Comparison of ENCODE assay signal across 1 cellular context in the genomic region with DNA sequence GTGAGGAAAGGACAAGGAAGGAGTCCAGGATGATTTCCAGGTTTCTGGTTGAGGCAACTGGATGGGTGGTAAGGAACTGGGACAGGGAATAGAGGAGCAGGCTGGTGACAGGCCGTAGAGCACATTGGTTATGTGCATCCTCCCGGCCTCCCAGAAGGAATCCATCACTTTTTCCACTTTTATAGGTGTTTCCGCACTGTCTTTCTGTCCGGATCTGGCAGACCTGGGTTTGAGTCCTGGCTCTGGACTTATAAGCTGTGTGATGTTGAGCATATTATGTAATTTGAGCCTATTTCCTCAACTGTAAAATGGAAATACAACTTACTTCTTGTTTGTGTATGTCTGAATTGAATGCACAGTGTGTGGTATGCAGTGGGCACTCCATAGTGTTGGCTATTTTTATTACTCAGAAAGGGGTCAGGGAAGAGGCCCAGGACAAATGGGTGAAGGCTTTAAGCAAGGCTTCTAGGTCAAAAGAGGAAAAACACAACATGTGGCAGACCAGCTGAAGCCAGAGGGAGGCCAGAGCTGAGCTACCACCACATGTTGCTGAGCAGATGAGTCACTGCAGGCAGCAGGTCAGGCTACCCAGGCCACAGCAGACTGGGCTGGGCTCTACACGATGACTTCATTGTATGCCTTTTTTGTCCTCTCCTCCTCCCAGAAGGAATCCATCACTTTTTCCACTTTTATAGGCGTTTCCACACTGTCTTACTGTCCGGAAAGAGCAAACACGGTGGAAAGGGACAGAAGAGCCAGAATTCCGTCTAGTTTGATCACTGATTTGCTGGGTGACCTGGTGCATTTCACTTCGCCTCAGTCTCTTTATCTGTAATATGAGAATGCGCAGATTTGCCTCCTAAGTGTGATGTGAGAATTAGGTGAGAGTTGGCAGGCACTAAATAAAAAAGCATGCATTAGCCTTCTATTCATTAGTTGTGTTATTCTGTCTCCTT.
TF ChIP-seq lines count a peak whose summit lies in the region.

No MANE protein-coding gene starts in this region.

TF ChIP-seq in HepG2, 621 proteins besides CTCF, POLR2A, EP300 and RAD21 (continued from another document and continues in another):
- TF ChIP-seq, protein P1, sequence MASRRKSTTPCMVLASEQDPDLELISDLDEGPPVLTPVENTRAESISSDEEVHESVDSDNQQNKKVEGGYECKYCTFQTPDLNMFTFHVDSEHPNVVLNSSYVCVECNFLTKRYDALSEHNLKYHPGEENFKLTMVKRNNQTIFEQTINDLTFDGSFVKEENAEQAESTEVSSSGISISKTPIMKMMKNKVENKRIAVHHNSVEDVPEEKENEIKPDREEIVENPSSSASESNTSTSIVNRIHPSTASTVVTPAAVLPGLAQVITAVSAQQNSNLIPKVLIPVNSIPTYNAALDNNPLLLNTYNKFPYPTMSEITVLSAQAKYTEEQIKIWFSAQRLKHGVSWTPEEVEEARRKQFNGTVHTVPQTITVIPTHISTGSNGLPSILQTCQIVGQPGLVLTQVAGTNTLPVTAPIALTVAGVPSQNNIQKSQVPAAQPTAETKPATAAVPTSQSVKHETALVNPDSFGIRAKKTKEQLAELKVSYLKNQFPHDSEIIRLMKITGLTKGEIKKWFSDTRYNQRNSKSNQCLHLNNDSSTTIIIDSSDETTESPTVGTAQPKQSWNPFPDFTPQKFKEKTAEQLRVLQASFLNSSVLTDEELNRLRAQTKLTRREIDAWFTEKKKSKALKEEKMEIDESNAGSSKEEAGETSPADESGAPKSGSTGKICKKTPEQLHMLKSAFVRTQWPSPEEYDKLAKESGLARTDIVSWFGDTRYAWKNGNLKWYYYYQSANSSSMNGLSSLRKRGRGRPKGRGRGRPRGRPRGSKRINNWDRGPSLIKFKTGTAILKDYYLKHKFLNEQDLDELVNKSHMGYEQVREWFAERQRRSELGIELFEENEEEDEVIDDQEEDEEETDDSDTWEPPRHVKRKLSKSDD (CRISPR knock-in tag; IDR thresholded peaks at IDR 0.05; ENCODE audit: low read depth), result no peak
- TF ChIP-seq ADNP (CRISPR knock-in tag; IDR thresholded peaks at IDR 0.05) (no peak), PLRG1 (conservative IDR thresholded peaks at IDR 0.05) (no peak), FOXP1 (IDR thresholded peaks at IDR 0.05) (no peak), FOXP1 (CRISPR knock-in tag; IDR thresholded peaks at IDR 0.05) (no peak), HHEX (CRISPR knock-in tag; IDR thresholded peaks at IDR 0.05) (no peak), HMG20B (CRISPR knock-in tag; conservative IDR thresholded peaks at IDR 0.05) (no peak), MXD4 (CRISPR knock-in tag; IDR thresholded peaks at IDR 0.05) (peak; percentile 56; the same call in 1 of the 2 replicates), ZNF326 (CRISPR knock-in tag; IDR thresholded peaks at IDR 0.05; ENCODE audit: borderline replicate concordance) (no peak), DMAP1 (CRISPR knock-in tag; IDR thresholded peaks at IDR 0.05) (peak; percentile 16; the same call in 1 of the 2 replicates), DR1 (CRISPR knock-in tag; IDR thresholded peaks at IDR 0.05) (no peak), MTF2 (CRISPR knock-in tag; IDR thresholded peaks at IDR 0.05; ENCODE audit: borderline replicate concordance) (no peak), ZNF768 (CRISPR knock-in tag; IDR thresholded peaks at IDR 0.05) (no peak), YEATS2 (CRISPR knock-in tag; IDR thresholded peaks at IDR 0.05; ENCODE audit: borderline replicate concordance) (peak; percentile 32; the same call in 1 of the 2 replicates), ZNF780A (CRISPR knock-in tag; IDR thresholded peaks at IDR 0.05) (no peak), RBAK (CRISPR knock-in tag; IDR thresholded peaks at IDR 0.05) (no peak), BORCS8-MEF2B (CRISPR knock-in tag; IDR thresholded peaks at IDR 0.05) (no peak), CHD2 (IDR thresholded peaks at IDR 0.05; ENCODE audit: low read depth, low read length) (no peak), CREB1 (IDR thresholded peaks at IDR 0.05) (no peak), CREB1 (CRISPR knock-in tag; IDR thresholded peaks at IDR 0.05) (peak; percentile 61; the same call in 1 of the 2 replicates), YEATS4 (CRISPR knock-in tag; IDR thresholded peaks at IDR 0.05; ENCODE audit: borderline replicate concordance) (peak; percentile 45; the same call in 1 of the 2 replicates), SP140L (CRISPR knock-in tag; IDR thresholded peaks at IDR 0.05; ENCODE audit: borderline replicate concordance) (no peak), ZNF230 (CRISPR knock-in tag; IDR thresholded peaks at IDR 0.05) (no peak), ZBTB42 (CRISPR knock-in tag; IDR thresholded peaks at IDR 0.05) (no peak), CENPT (CRISPR knock-in tag; IDR thresholded peaks at IDR 0.05; ENCODE audit: low read depth) (no peak), ZNF205 (CRISPR knock-in tag; IDR thresholded peaks at IDR 0.05) (no peak), FOXK1 (CRISPR knock-in tag; IDR thresholded peaks at IDR 0.05; ENCODE audit: borderline replicate concordance, low read depth) (no peak), GATAD2A (CRISPR knock-in tag; IDR thresholded peaks at IDR 0.05) (no peak), ARNT2 (CRISPR knock-in tag; IDR thresholded peaks at IDR 0.05; ENCODE audit: low read depth) (no peak), MAZ (IDR thresholded peaks at IDR 0.05; ENCODE audit: borderline replicate concordance, low read depth, low read length) (no peak), MAZ (CRISPR knock-in tag; IDR thresholded peaks at IDR 0.05; ENCODE audit: low read depth) (no peak), ARHGAP35 (CRISPR knock-in tag; IDR thresholded peaks at IDR 0.05; ENCODE audit: borderline replicate concordance) (no peak), NR3C1 (CRISPR knock-in tag; IDR thresholded peaks at IDR 0.05) (no peak), SAFB2 (CRISPR knock-in tag; IDR thresholded peaks at IDR 0.05; ENCODE audit: borderline replicate concordance, low read depth) (peak; percentile 0; the same call in 1 of the 2 replicates)
- TF ChIP-seq, protein P2, sequence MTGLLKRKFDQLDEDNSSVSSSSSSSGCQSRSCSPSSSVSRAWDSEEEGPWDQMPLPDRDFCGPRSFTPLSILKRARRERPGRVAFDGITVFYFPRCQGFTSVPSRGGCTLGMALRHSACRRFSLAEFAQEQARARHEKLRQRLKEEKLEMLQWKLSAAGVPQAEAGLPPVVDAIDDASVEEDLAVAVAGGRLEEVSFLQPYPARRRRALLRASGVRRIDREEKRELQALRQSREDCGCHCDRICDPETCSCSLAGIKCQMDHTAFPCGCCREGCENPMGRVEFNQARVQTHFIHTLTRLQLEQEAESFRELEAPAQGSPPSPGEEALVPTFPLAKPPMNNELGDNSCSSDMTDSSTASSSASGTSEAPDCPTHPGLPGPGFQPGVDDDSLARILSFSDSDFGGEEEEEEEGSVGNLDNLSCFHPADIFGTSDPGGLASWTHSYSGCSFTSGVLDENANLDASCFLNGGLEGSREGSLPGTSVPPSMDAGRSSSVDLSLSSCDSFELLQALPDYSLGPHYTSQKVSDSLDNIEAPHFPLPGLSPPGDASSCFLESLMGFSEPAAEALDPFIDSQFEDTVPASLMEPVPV (CRISPR knock-in tag; IDR thresholded peaks at IDR 0.05), result no peak
- TF ChIP-seq, protein P3, sequence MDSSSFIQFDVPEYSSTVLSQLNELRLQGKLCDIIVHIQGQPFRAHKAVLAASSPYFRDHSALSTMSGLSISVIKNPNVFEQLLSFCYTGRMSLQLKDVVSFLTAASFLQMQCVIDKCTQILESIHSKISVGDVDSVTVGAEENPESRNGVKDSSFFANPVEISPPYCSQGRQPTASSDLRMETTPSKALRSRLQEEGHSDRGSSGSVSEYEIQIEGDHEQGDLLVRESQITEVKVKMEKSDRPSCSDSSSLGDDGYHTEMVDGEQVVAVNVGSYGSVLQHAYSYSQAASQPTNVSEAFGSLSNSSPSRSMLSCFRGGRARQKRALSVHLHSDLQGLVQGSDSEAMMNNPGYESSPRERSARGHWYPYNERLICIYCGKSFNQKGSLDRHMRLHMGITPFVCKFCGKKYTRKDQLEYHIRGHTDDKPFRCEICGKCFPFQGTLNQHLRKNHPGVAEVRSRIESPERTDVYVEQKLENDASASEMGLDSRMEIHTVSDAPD (CRISPR knock-in tag; IDR thresholded peaks at IDR 0.05), result no peak
- TF ChIP-seq, protein P4, sequence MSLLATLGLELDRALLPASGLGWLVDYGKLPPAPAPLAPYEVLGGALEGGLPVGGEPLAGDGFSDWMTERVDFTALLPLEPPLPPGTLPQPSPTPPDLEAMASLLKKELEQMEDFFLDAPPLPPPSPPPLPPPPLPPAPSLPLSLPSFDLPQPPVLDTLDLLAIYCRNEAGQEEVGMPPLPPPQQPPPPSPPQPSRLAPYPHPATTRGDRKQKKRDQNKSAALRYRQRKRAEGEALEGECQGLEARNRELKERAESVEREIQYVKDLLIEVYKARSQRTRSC (CRISPR knock-in tag; IDR thresholded peaks at IDR 0.05; ENCODE audit: low read depth), result no peak
- TF ChIP-seq, protein P5, sequence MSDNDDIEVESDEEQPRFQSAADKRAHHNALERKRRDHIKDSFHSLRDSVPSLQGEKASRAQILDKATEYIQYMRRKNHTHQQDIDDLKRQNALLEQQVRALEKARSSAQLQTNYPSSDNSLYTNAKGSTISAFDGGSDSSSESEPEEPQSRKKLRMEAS (IDR thresholded peaks at IDR 0.05), result peak; percentile 86
- TF ChIP-seq, protein P6, sequence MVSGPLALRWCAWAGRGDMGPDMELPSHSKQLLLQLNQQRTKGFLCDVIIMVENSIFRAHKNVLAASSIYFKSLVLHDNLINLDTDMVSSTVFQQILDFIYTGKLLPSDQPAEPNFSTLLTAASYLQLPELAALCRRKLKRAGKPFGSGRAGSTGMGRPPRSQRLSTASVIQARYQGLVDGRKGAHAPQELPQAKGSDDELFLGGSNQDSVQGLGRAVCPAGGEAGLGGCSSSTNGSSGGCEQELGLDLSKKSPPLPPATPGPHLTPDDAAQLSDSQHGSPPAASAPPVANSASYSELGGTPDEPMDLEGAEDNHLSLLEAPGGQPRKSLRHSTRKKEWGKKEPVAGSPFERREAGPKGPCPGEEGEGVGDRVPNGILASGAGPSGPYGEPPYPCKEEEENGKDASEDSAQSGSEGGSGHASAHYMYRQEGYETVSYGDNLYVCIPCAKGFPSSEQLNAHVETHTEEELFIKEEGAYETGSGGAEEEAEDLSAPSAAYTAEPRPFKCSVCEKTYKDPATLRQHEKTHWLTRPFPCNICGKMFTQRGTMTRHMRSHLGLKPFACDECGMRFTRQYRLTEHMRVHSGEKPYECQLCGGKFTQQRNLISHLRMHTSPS (CRISPR knock-in tag; IDR thresholded peaks at IDR 0.05; ENCODE audit: low read depth), result no peak
- TF ChIP-seq, protein P7, sequence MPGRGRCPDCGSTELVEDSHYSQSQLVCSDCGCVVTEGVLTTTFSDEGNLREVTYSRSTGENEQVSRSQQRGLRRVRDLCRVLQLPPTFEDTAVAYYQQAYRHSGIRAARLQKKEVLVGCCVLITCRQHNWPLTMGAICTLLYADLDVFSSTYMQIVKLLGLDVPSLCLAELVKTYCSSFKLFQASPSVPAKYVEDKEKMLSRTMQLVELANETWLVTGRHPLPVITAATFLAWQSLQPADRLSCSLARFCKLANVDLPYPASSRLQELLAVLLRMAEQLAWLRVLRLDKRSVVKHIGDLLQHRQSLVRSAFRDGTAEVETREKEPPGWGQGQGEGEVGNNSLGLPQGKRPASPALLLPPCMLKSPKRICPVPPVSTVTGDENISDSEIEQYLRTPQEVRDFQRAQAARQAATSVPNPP (CRISPR knock-in tag; IDR thresholded peaks at IDR 0.05), result no peak
- TF ChIP-seq, protein P8, sequence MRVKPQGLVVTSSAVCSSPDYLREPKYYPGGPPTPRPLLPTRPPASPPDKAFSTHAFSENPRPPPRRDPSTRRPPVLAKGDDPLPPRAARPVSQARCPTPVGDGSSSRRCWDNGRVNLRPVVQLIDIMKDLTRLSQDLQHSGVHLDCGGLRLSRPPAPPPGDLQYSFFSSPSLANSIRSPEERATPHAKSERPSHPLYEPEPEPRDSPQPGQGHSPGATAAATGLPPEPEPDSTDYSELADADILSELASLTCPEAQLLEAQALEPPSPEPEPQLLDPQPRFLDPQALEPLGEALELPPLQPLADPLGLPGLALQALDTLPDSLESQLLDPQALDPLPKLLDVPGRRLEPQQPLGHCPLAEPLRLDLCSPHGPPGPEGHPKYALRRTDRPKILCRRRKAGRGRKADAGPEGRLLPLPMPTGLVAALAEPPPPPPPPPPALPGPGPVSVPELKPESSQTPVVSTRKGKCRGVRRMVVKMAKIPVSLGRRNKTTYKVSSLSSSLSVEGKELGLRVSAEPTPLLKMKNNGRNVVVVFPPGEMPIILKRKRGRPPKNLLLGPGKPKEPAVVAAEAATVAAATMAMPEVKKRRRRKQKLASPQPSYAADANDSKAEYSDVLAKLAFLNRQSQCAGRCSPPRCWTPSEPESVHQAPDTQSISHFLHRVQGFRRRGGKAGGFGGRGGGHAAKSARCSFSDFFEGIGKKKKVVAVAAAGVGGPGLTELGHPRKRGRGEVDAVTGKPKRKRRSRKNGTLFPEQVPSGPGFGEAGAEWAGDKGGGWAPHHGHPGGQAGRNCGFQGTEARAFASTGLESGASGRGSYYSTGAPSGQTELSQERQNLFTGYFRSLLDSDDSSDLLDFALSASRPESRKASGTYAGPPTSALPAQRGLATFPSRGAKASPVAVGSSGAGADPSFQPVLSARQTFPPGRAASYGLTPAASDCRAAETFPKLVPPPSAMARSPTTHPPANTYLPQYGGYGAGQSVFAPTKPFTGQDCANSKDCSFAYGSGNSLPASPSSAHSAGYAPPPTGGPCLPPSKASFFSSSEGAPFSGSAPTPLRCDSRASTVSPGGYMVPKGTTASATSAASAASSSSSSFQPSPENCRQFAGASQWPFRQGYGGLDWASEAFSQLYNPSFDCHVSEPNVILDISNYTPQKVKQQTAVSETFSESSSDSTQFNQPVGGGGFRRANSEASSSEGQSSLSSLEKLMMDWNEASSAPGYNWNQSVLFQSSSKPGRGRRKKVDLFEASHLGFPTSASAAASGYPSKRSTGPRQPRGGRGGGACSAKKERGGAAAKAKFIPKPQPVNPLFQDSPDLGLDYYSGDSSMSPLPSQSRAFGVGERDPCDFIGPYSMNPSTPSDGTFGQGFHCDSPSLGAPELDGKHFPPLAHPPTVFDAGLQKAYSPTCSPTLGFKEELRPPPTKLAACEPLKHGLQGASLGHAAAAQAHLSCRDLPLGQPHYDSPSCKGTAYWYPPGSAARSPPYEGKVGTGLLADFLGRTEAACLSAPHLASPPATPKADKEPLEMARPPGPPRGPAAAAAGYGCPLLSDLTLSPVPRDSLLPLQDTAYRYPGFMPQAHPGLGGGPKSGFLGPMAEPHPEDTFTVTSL (CRISPR knock-in tag; IDR thresholded peaks at IDR 0.05; ENCODE audit: borderline replicate concordance), result no peak
- TF ChIP-seq, protein P9, sequence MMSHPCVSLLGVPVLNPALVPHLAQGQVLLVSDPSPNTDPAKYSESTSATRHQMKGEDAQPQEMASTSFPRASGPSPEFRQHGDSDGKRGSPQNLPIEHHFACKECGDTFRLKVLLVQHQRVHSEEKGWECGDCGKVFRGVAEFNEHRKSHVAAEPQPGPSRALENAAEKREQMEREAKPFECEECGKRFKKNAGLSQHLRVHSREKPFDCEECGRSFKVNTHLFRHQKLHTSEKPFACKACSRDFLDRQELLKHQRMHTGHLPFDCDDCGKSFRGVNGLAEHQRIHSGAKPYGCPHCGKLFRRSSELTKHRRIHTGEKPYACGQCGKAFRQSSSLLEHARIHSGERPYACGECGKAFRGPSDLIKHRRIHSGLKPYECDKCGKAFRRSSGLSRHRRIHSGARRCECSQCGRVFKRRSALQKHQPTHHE (CRISPR knock-in tag; IDR thresholded peaks at IDR 0.05; ENCODE audit: borderline replicate concordance), result 0 out of 2 replicates have a peak, but pooled peaks have one; percentile 56
- TF ChIP-seq, protein P10, sequence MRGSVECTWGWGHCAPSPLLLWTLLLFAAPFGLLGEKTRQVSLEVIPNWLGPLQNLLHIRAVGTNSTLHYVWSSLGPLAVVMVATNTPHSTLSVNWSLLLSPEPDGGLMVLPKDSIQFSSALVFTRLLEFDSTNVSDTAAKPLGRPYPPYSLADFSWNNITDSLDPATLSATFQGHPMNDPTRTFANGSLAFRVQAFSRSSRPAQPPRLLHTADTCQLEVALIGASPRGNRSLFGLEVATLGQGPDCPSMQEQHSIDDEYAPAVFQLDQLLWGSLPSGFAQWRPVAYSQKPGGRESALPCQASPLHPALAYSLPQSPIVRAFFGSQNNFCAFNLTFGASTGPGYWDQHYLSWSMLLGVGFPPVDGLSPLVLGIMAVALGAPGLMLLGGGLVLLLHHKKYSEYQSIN (CRISPR knock-in tag; IDR thresholded peaks at IDR 0.05; ENCODE audit: borderline replicate concordance), result no peak
